Comparison of ENCODE assay signal across 13 cellular contexts in genomic region chrX:30957753-30958152, GRCh38.
DNase-seq lines count a peak whose midpoint lies in the region; ATAC-seq, FAIRE-seq and TF ChIP-seq lines count a peak whose summit lies in the region.
"Had no signal": no experiment of that assay in that cellular context is flagged by ENCODE, and none has a peak within 500 bp of the region (broad histone marks: within the 10 kb centered on the region; RNA-seq: fewer than 3 reads in every experiment).

No MANE protein-coding gene starts in this region.

- intact Hi-C loops in PC-9 (cut with micrococcal nuclease; ENCODE audit: unreplicated experiment) (loop anchor here (1.0 kb wide), 1 partner anchor 68 kb away; the partner anchor contains the start of gene TAB3), pancreas (cut with DNase I) (no loop called here)

- no peaks in the 10 kb centered on the region for H3K79me2 ChIP-seq in PC-9 (ENCODE audit: low read depth)

- 0 out of 2 replicates have a peak overlapping the region, but pooled peaks have one; percentile 12 for H3K4me2 ChIP-seq in PC-9

- no peak overlapping the region for H2AFZ ChIP-seq in PC-9

- no peaks in the 10 kb centered on the region for H4K20me1 ChIP-seq in PC-9 (ENCODE audit: insufficient read depth)

- 0 out of 2 replicates have a peak, but pooled peaks cover 3% of the 10 kb centered on the region for H3F3A ChIP-seq in PC-9 (ENCODE audit: insufficient read depth, low read depth)

- H3K9me2 ChIP-seq in PC-9 (ENCODE audit: insufficient read depth) = no peaks in the 10 kb centered on the region

- no peaks in the 10 kb centered on the region for H3K9me3 ChIP-seq in PC-9 (ENCODE audit: insufficient read depth, low read depth)
- no peaks in the 10 kb centered on the region for H3K9me3 ChIP-seq in pancreas
- H3K9me3 ChIP-seq: heart right ventricle had no signal

- CTCF ChIA-PET in PC-9 (lab: Charles Lee) = no interaction called here

- FAIRE-seq in pancreas (lab: Jason Lieb, UNC) = no peak

- H3K4me1 ChIP-seq in PC-9 (replicated peaks; ENCODE audit: insufficient read depth) = no peaks in the 10 kb centered on the region
- no peaks in the 10 kb centered on the region for H3K4me1 ChIP-seq in pancreas
- H3K4me1 ChIP-seq: heart right ventricle had no signal

- no peak for TF ChIP-seq CTCF in PC-9 (conservative IDR thresholded peaks at IDR 0.05)
- TF ChIP-seq CTCF in pancreas (IDR thresholded peaks at IDR 0.05) = no peak
- no peak for TF ChIP-seq CTCF in coronary artery (IDR thresholded peaks at IDR 0.05)

- no peaks in the 10 kb centered on the region for H3K27me3 ChIP-seq in PC-9 (ENCODE audit: insufficient read depth, low read depth)
- no peaks in the 10 kb centered on the region for H3K27me3 ChIP-seq in pancreas

- DNase-seq in GM04503 (ENCODE audit: low read depth) (peak; percentile 40), PC-9 (peak; percentile 71 to 89), pancreas (no peak), NCI-H2107 treated with DMSO at 0.1 percent for 48 hours (lab: John Stamatoyannopoulos, UW; ENCODE audit: unreplicated experiment) (no peak), NCI-H510A treated with DMSO at 0.1 percent for 48 hours (lab: John Stamatoyannopoulos, UW) (no peak), coronary artery (ENCODE audit: low spot score) (no peak)
- DNase-seq: activated naive CD4-positive, alpha-beta T cell treated with anti-CD3 and anti-CD28 coated beads, Interleukin-2, amount 50 U/mL, for 16 hours; heart right ventricle; NCI-H2029 treated with DMSO at 0.1 percent for 48 hours; T1000 had no signal

- no peak overlapping the region; the same call in 1 of the 2 replicates for H3K27ac ChIP-seq in PC-9
- H3K27ac ChIP-seq in pancreas = no peak overlapping the region
- no peak overlapping the region for H3K27ac ChIP-seq in coronary artery
- H3K27ac ChIP-seq: heart right ventricle had no signal

- POLR2A ChIA-PET in PC-9 (lab: Charles Lee; ENCODE audit: unreplicated experiment) = no interaction called here

- BruUV-seq in PC-9 (replicated peaks; lab: Mats Ljungman, UMichigan) = no TSS peak

- H3K4me3 ChIP-seq in PC-9 = no peak overlapping the region
- H3K4me3 ChIP-seq in pancreas = no peak overlapping the region
- H3K4me3 ChIP-seq in coronary artery = no peak overlapping the region
- H3K4me3 ChIP-seq: heart right ventricle had no signal

- no peaks in the 10 kb centered on the region for H3K36me3 ChIP-seq in PC-9 (ENCODE audit: low read depth)
- H3K36me3 ChIP-seq in pancreas = no peaks in the 10 kb centered on the region
- H3K36me3 ChIP-seq: heart right ventricle had no signal

- ATAC-seq in esophagus mucosa (peak; percentile 93), pancreas (peak in 3 of 4 donors; percentile 14 to 43 (median 20)), GM21619 (IDR thresholded peaks at IDR 0.05; ENCODE audit: unreplicated experiment) (no peak)
- ATAC-seq: Panc1 had no signal

- 63 to 69% methylated on average over 6 of the region's 6 CpGs for WGBS in pancreas, 2 donors

Comparison
In these comparisons a context has a peak if more than half of its experiments do, and no peak if none do; other contexts are left out.
1. DNase-seq: peak in GM04503 (single experiment) and PC-9 (2 of 2); none in pancreas (0 of 6), NCI-H2107 treated with DMSO at 0.1 percent for 48 hours (single experiment), NCI-H510A treated with DMSO at 0.1 percent for 48 hours (single experiment) and coronary artery (single experiment).